Comparison of ENCODE assay signal across 9 cellular contexts in genomic region chr5:150413176-150413901, GRCh38. TPM values are rescaled to one million over a fixed set of nuclear protein-coding genes. Genes with fewer than 3 reads are reported as not detected.
DNase-seq lines count a peak whose midpoint lies in the region; ATAC-seq, FAIRE-seq and TF ChIP-seq lines count a peak whose summit lies in the region.
"Had no signal": no experiment of that assay in that cellular context is flagged by ENCODE, and none has a peak within 500 bp of the region (broad histone marks: within the 10 kb centered on the region; RNA-seq: fewer than 3 reads in every experiment).

No MANE protein-coding gene starts in this region.

- H3K4me1 ChIP-seq in left ventricle myocardium inferior (peaks cover 49% of the 10 kb centered on the region), vagina (peaks cover 15% of the 10 kb centered on the region)
- H3K4me1 ChIP-seq in naive thymus-derived CD4-positive, alpha-beta T cell (ENCODE audit: control insufficient read depth in 2 of 2, insufficient read depth in 2 of 2, low read length in 2 of 2) = peaks cover 29 to 32% of the 10 kb centered on the region in 2 donors

- CTCF ChIA-PET in naive thymus-derived CD4-positive, alpha-beta T cell (lab: Charles Lee) = interaction anchor here (0.9 to 3.1 kb wide), 3 partner anchors 16 to 33 kb away, joined by 3 to 17 read pairs (median 4); no protein-coding TSS in a partner anchor

- H3K4me3 ChIP-seq in left ventricle myocardium inferior = peak overlapping the region; percentile 68
- peak overlapping the region; percentile 83 for H3K4me3 ChIP-seq in naive thymus-derived CD4-positive, alpha-beta T cell (ENCODE audit: low read length)
- H3K4me3 ChIP-seq in vagina = peak overlapping the region in 1 of 2 donors; percentile 48

- ATAC-seq in Right ventricle myocardium superior (ENCODE audit: poor library complexity) (no peak), GM18858 (IDR thresholded peaks at IDR 0.05; ENCODE audit: unreplicated experiment) (no peak), HG03342 (IDR thresholded peaks at IDR 0.05; ENCODE audit: unreplicated experiment) (no peak)
- peak; percentile 26 for ATAC-seq in central memory CD8-positive, alpha-beta T cell (replicated peaks; ENCODE audit: extremely low read depth, poor library complexity, severe bottlenecking)
- ATAC-seq in naive thymus-derived CD4-positive, alpha-beta T cell = peak; percentile 46

- intact Hi-C loops in left ventricle myocardium inferior (cut with micrococcal nuclease) = no loop called here
- intact Hi-C loops in Right ventricle myocardium superior (cut with DNase I) = no loop called here
- intact Hi-C loops in naive thymus-derived CD4-positive, alpha-beta T cell (cut with micrococcal nuclease) = loop anchor here (2.0 to 5.0 kb wide), 11 partner anchors 287 to 1359 kb away; partner anchors contain the start of genes G3BP1 (in 2 of the 2), PCYOX1L (in 2 of the 2), CSNK1A1 (in 1 of the 2) and DCTN4 (in 1 of the 2)
- intact Hi-C loops in vagina (cut with DNase I) = loop anchor here (10.0 kb wide), 1 partner anchor 459 kb away; no protein-coding TSS in a partner anchor

- peak overlapping the region; percentile 100 for H3K27ac Mint-ChIP-seq in central memory CD8-positive, alpha-beta T cell (ENCODE audit: low read depth)
- peak overlapping the region; percentile 96 to 100 (median 100) for H3K27ac Mint-ChIP-seq in naive thymus-derived CD4-positive, alpha-beta T cell

- POLR2A ChIA-PET in naive thymus-derived CD4-positive, alpha-beta T cell (lab: Charles Lee) = interaction anchor here (0.6 to 2.4 kb wide), 13 partner anchors 9 to 755 kb away, joined by 3 to 29 read pairs (median 4); partner anchors contain the start of genes RPS14 and SMIM3

- no peaks in the 10 kb centered on the region for H3K9me3 ChIP-seq in left ventricle myocardium inferior (replicated peaks)
- no peaks in the 10 kb centered on the region for H3K9me3 ChIP-seq in naive thymus-derived CD4-positive, alpha-beta T cell (ENCODE audit: control insufficient read depth in 2 of 3, low read length in 3 of 3)
- H3K9me3 ChIP-seq in vagina = no peaks in the 10 kb centered on the region

- TF ChIP-seq CTCF in left ventricle myocardium inferior (IDR thresholded peaks at IDR 0.05; ENCODE audit: borderline replicate concordance) (no peak), vagina (IDR thresholded peaks at IDR 0.05) (no peak)

- no peak for TF ChIP-seq POLR2A in vagina (IDR thresholded peaks at IDR 0.05)

- H3K27ac ChIP-seq in left ventricle myocardium inferior (replicated peaks) (peak overlapping the region; percentile 89), vagina (peak overlapping the region; percentile 78)
- peak overlapping the region; percentile 98 for H3K27ac ChIP-seq in naive thymus-derived CD4-positive, alpha-beta T cell (ENCODE audit: low read depth, low read length)

- no peak for FAIRE-seq in RCC 7860 (lab: Jason Lieb, UNC)

- peaks cover 44% of the 10 kb centered on the region for H3K4me1 Mint-ChIP-seq in central memory CD8-positive, alpha-beta T cell
- H3K4me1 Mint-ChIP-seq in naive thymus-derived CD4-positive, alpha-beta T cell = peaks cover 21 to 49% (median 38%) of the 10 kb centered on the region in 7 donors

- H3K36me3 ChIP-seq in left ventricle myocardium inferior (no peaks in the 10 kb centered on the region), vagina (no peaks in the 10 kb centered on the region)
- no peaks in the 10 kb centered on the region for H3K36me3 ChIP-seq in naive thymus-derived CD4-positive, alpha-beta T cell (ENCODE audit: control insufficient read depth in 2 of 3, insufficient read depth in 3 of 3, low read length in 3 of 3)

- peaks cover 42% of the 10 kb centered on the region for H3K36me3 Mint-ChIP-seq in central memory CD8-positive, alpha-beta T cell (ENCODE audit: insufficient read depth)
- peaks cover 0 to 20% (median 0%) of the 10 kb centered on the region in 5 donors for H3K36me3 Mint-ChIP-seq in naive thymus-derived CD4-positive, alpha-beta T cell

- no peak for DNase-seq in left ventricle myocardium inferior
- no peak for DNase-seq in Right ventricle myocardium superior
- DNase-seq in central memory CD8-positive, alpha-beta T cell (ENCODE audit: low spot score in 2 of 2) = no peak
- no peak for DNase-seq in naive thymus-derived CD4-positive, alpha-beta T cell
- DNase-seq in vagina (ENCODE audit: extremely low spot score in 2 of 2) = no peak
- no peak for DNase-seq in RCC 7860 (ENCODE audit: low spot score)
- DNase-seq: NCI-H774 had no signal

- H3K27me3 Mint-ChIP-seq in central memory CD8-positive, alpha-beta T cell = no peaks in the 10 kb centered on the region
- H3K27me3 Mint-ChIP-seq in naive thymus-derived CD4-positive, alpha-beta T cell = peaks cover 0 to 2% (median 0%) of the 10 kb centered on the region in 5 donors

- no peaks in the 10 kb centered on the region for H3K9me3 Mint-ChIP-seq in central memory CD8-positive, alpha-beta T cell
- H3K9me3 Mint-ChIP-seq in naive thymus-derived CD4-positive, alpha-beta T cell = no peaks in the 10 kb centered on the region

- H3K4me3 Mint-ChIP-seq in central memory CD8-positive, alpha-beta T cell = peak overlapping the region; percentile 98
- H3K4me3 Mint-ChIP-seq in naive thymus-derived CD4-positive, alpha-beta T cell = peak overlapping the region; percentile 91 to 100 (median 98)

- no peaks in the 10 kb centered on the region for H3K27me3 ChIP-seq in left ventricle myocardium inferior (ENCODE audit: low read depth)
- H3K27me3 ChIP-seq in naive thymus-derived CD4-positive, alpha-beta T cell (ENCODE audit: control insufficient read depth in 2 of 2, insufficient read depth in 2 of 2, low read length in 2 of 2) = no peaks in the 10 kb centered on the region
- no peaks in the 10 kb centered on the region for H3K27me3 ChIP-seq in vagina

RNA-seq across cellular contexts. Expression of gene CD74, which starts 0.6 kb away (rescaled TPM):
- total RNA-seq in left ventricle myocardium inferior (251 TPM), Right ventricle myocardium superior (263 TPM), vagina (530 TPM)
- total RNA-seq in naive thymus-derived CD4-positive, alpha-beta T cell = 1,000 to 10,000 TPM in 1 of 5 experiments, 100 to 1,000 TPM in 4; 153 to 1,948 (median 540) TPM
- 100 to 1,000 TPM; 295 to 413 TPM for polyA plus RNA-seq in naive thymus-derived CD4-positive, alpha-beta T cell

RNA-seq across cellular contexts. Expression of gene RPS14, which starts 36.2 kb away (rescaled TPM):
- total RNA-seq in left ventricle myocardium inferior (1,202 TPM), Right ventricle myocardium superior (1,133 TPM), vagina (3,194 TPM)
- total RNA-seq in naive thymus-derived CD4-positive, alpha-beta T cell = 1,000 to 10,000 TPM; 2,331 to 7,378 (median 6,414) TPM
- over 10,000 TPM in 1 of 2 donors, 1,000 to 10,000 TPM in 1; 8,640 to 11,248 TPM for polyA plus RNA-seq in naive thymus-derived CD4-positive, alpha-beta T cell

RNA-seq across cellular contexts. Expression of gene TCOF1, which starts 55.8 kb away (rescaled TPM):
- total RNA-seq in left ventricle myocardium inferior = 19.3 TPM
- total RNA-seq in Right ventricle myocardium superior = 17.3 TPM
- total RNA-seq in naive thymus-derived CD4-positive, alpha-beta T cell = 10 to 100 TPM; 45.9 to 60.0 (median 54.6) TPM
- polyA plus RNA-seq in naive thymus-derived CD4-positive, alpha-beta T cell = 10 to 100 TPM in 1 of 2 donors, 1 to 10 TPM in 1; 3.9 to 27.0 TPM
- 39.3 TPM for total RNA-seq in vagina

Comparison
In these comparisons a context has a peak if more than half of its experiments do, and no peak if none do; other contexts are left out.
1. ATAC-seq: peak in central memory CD8-positive, alpha-beta T cell (single experiment) and naive thymus-derived CD4-positive, alpha-beta T cell (single experiment); none in Right ventricle myocardium superior (single experiment), GM18858 (single experiment) and HG03342 (single experiment).
2. intact Hi-C loops: an anchor here in naive thymus-derived CD4-positive, alpha-beta T cell (2.0 to 5.0 kb wide) and vagina (10.0 kb wide); none called in left ventricle myocardium inferior and Right ventricle myocardium superior.
3. Peak in every context shown above with its lines, with median percentiles within 50 percentile points of each other: H3K27ac ChIP-seq.